In genomic region chr14:60313093-60313492, GRCh38 we compare ENCODE assay signal across 12 cellular contexts.
"Had no signal": no experiment of that assay in that cellular context is flagged by ENCODE, and none has a peak within 500 bp of the region (broad histone marks: within the 10 kb centered on the region; RNA-seq: fewer than 3 reads in every experiment).

No MANE protein-coding gene starts in this region.

- DNase-seq: activated CD4-positive, alpha-beta memory T cell treated with anti-CD3 and anti-CD28 coated beads for 36 hours; activated CD4-positive, alpha-beta T cell treated with anti-CD3 and anti-CD28 coated beads for 36 hours; activated CD8-positive, alpha-beta memory T cell treated with anti-CD3 and anti-CD28 coated beads, Interleukin-2, amount 10 ng/mL, durations not matched to agents 7 days and 5 days; effector memory CD8-positive, alpha-beta T cell; kidney; stimulated activated CD4-positive, alpha-beta T cell treated with anti-CD3 and anti-CD28 coated beads, Interleukin-4, amount 100 ng/mL, for 1 hour; stimulated activated naive CD8-positive, alpha-beta T cell treated with anti-CD3 and anti-CD28 coated beads, Interleukin-15, amount 100 ng/mL, for 72 hours; T1000 had no signal

- H3K4me3 ChIP-seq: cardiac muscle cell, lung, smooth muscle cell had no signal

- H3K4me2 ChIP-seq: smooth muscle cell had no signal

- H3K27ac ChIP-seq: cardiac muscle cell, parathyroid adenoma had no signal

- H3K9ac ChIP-seq: parathyroid adenoma had no signal

- H3K27me3 ChIP-seq: cardiac muscle cell had no signal

- H3K4me1 ChIP-seq: parathyroid adenoma had no signal

- H3K79me2 ChIP-seq: parathyroid adenoma had no signal

- H3K36me3 ChIP-seq: cardiac muscle cell had no signal

- H2AFZ ChIP-seq: parathyroid adenoma had no signal
